Comparison of ENCODE assay signal across 1 cellular context in genomic region chr5:1187950-1188334, GRCh38.
TF ChIP-seq lines count a peak whose summit lies in the region.

No MANE protein-coding gene starts in this region.

TF ChIP-seq in HepG2, 621 proteins besides CTCF, POLR2A, EP300 and RAD21:
- TF ChIP-seq ZNF12 (CRISPR knock-in tag; IDR thresholded peaks at IDR 0.05): peak; percentile 97
- no peak for TF ChIP-seq KAT2B (IDR thresholded peaks at IDR 0.05; ENCODE audit: borderline replicate concordance, low read depth, low read length)
